15 cellular contexts compared by ENCODE assay signal in genomic region chr7:121913947-121914346, GRCh38. TPM values are rescaled to one million over a fixed set of nuclear protein-coding genes. Genes with fewer than 3 reads are reported as not detected.
"Had no signal": no experiment of that assay in that cellular context is flagged by ENCODE, and none has a peak within 500 bp of the region (broad histone marks: within the 10 kb centered on the region; RNA-seq: fewer than 3 reads in every experiment).

No MANE protein-coding gene starts in this region.

- H3K4me1 ChIP-seq: gastrocnemius medialis, heart left ventricle, parathyroid adenoma, stomach had no signal

- H3K36me3 Mint-ChIP-seq: immature natural killer cell had no signal

- H3K4me1 Mint-ChIP-seq: activated naive CD8-positive, alpha-beta T cell treated with anti-CD3 and anti-CD28 coated beads, Interleukin-2, amount 50 U/mL, for 24 hours; immature natural killer cell had no signal

- ATAC-seq: activated naive CD8-positive, alpha-beta T cell treated with anti-CD3 and anti-CD28 coated beads, Interleukin-2, amount 50 U/mL, for 24 hours; gastrocnemius medialis; heart left ventricle had no signal

- H3K9me3 Mint-ChIP-seq: activated naive CD4-positive, alpha-beta T cell treated with anti-CD3 and anti-CD28 coated beads for 36 hours; activated naive CD8-positive, alpha-beta T cell treated with anti-CD3 and anti-CD28 coated beads, Interleukin-2, amount 50 U/mL, for 24 hours; activated T-helper 2 cell treated with anti-CD3 and anti-CD28 coated beads, Interferon-gamma antibody, Interleukin-2, Interleukin-4, amounts not matched to agents 10 μg/mL and 5 μg/mL and 100 μg/mL, durations not matched to agents 14 hours and 24 hours and 36 hours had no signal

- H3K36me3 ChIP-seq: gastrocnemius medialis, heart left ventricle, stomach, thoracic aorta, WERI-Rb-1 had no signal

- H3K9me3 ChIP-seq: gastrocnemius medialis, heart left ventricle, stomach, thoracic aorta had no signal

- DNase-seq: activated CD4-positive, alpha-beta T cell treated with anti-CD3 and anti-CD28 coated beads, Interleukin-2, amount 50 U/mL, for 48 hours; activated naive CD4-positive, alpha-beta T cell treated with anti-CD3 and anti-CD28 coated beads for 36 hours; activated naive CD8-positive, alpha-beta T cell treated with anti-CD3 and anti-CD28 coated beads, Interleukin-2, amount 50 U/mL, for 24 hours; dorsolateral prefrontal cortex; erythroblast; gastrocnemius medialis; heart left ventricle; immature natural killer cell; stimulated activated CD4-positive, alpha-beta T cell treated with anti-CD3 and anti-CD28 coated beads, Interleukin-1b, Interleukin-23, amount 100 ng/mL, for 48 hours; stomach; WERI-Rb-1 had no signal

- H3K27me3 Mint-ChIP-seq: activated naive CD8-positive, alpha-beta T cell treated with anti-CD3 and anti-CD28 coated beads, Interleukin-2, amount 50 U/mL, for 24 hours had no signal

- H2AFZ ChIP-seq: parathyroid adenoma had no signal

- H3K27ac Mint-ChIP-seq: activated naive CD4-positive, alpha-beta T cell treated with anti-CD3 and anti-CD28 coated beads for 36 hours; activated naive CD8-positive, alpha-beta T cell treated with anti-CD3 and anti-CD28 coated beads, Interleukin-2, amount 50 U/mL, for 24 hours; activated T-helper 2 cell treated with anti-CD3 and anti-CD28 coated beads, Interferon-gamma antibody, Interleukin-2, Interleukin-4, amounts not matched to agents 10 μg/mL and 5 μg/mL and 100 μg/mL, durations not matched to agents 14 hours and 24 hours and 36 hours; immature natural killer cell had no signal

- H3K79me2 ChIP-seq: parathyroid adenoma had no signal

- H3K9ac ChIP-seq: parathyroid adenoma had no signal

- H3K4me3 Mint-ChIP-seq: activated naive CD4-positive, alpha-beta T cell treated with anti-CD3 and anti-CD28 coated beads for 36 hours; activated naive CD8-positive, alpha-beta T cell treated with anti-CD3 and anti-CD28 coated beads, Interleukin-2, amount 50 U/mL, for 24 hours; immature natural killer cell had no signal

- H3K4me3 ChIP-seq: gastrocnemius medialis, heart left ventricle, stomach, thoracic aorta had no signal

- H3K27me3 ChIP-seq: gastrocnemius medialis, stomach had no signal

- H3K27ac ChIP-seq: gastrocnemius medialis, heart left ventricle, parathyroid adenoma, stomach, thoracic aorta, WERI-Rb-1 had no signal

RNA-seq across cellular contexts. Expression of gene PTPRZ1, which starts 41.0 kb away (rescaled TPM):
- total RNA-seq: activated naive CD4-positive, alpha-beta T cell treated with anti-CD3 and anti-CD28 coated beads for 36 hours; activated T-helper 2 cell treated with anti-CD3 and anti-CD28 coated beads, Interferon-gamma antibody, Interleukin-2, Interleukin-4, amounts not matched to agents 10 μg/mL and 5 μg/mL and 100 μg/mL, durations not matched to agents 14 hours and 24 hours and 36 hours; renal cortical epithelial cell had no signal
- polyA plus RNA-seq: immature natural killer cell had no signal
